In the genomic region with DNA sequence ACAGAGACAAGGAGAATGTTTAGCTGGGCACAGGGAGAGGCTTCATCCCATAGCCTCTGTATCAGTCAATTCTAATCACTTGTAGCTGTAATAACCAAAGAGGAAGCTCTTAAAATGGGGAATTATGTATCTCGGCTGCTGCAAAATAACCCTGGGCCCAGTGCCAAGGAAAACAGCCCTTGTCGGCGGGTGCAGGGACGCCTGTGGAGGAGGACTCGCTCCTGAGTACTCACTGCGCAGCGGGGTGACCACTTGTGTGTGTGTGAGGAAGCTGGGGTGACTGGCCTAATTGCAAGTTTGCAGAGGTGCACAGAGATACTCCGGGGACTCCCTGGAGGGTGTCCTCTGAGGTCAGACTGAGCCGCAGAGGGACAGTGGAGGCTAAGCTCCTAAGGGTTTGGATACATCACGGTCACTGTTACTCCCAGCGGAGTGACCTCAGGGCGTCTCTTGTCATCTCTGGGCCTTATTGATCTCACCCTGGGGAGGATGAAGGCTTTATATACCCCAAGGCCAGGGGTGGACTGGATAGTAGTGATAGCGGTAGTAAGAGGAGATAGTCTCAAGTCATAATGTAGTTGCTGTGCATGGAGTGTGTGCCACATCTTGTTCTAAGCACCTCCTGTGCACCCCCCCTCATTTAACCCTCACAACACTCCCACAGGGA, we compare ENCODE assay signal across 8 cellular contexts.
DNase-seq lines count a peak whose midpoint lies in the region; ATAC-seq and TF ChIP-seq lines count a peak whose summit lies in the region.

No MANE protein-coding gene starts in this region.

- H3K4me3 ChIP-seq in neutrophil (ENCODE audit: low read depth in 1 of 2, low read length in 1 of 2) = peak overlapping the region; percentile 38 to 62

- H3K9me3 ChIP-seq in neutrophil = no peaks in the 10 kb centered on the region

- no peaks in the 10 kb centered on the region for H3K27me3 Mint-ChIP-seq in central memory CD8-positive, alpha-beta T cell

- peaks cover 47% of the 10 kb centered on the region for H3K4me1 Mint-ChIP-seq in central memory CD8-positive, alpha-beta T cell

- H3K27ac Mint-ChIP-seq in central memory CD8-positive, alpha-beta T cell (ENCODE audit: low read depth) = peak overlapping the region; percentile 81

- H3K27me3 ChIP-seq in neutrophil = no peaks in the 10 kb centered on the region

- no peaks in the 10 kb centered on the region for H3K9me3 Mint-ChIP-seq in central memory CD8-positive, alpha-beta T cell

- peak; percentile 29 for ATAC-seq in GM18868 (IDR thresholded peaks at IDR 0.05; ENCODE audit: unreplicated experiment)
- no peak for ATAC-seq in central memory CD8-positive, alpha-beta T cell (replicated peaks; ENCODE audit: extremely low read depth, poor library complexity, severe bottlenecking)
- ATAC-seq in HG02981 (IDR thresholded peaks at IDR 0.05; ENCODE audit: unreplicated experiment) = no peak
- no peak for ATAC-seq in GM18861 (IDR thresholded peaks at IDR 0.05; ENCODE audit: unreplicated experiment)
- no peak for ATAC-seq in HG02642 (IDR thresholded peaks at IDR 0.05; ENCODE audit: poor library complexity, unreplicated experiment)

- peaks cover 6% of the 10 kb centered on the region for H3K36me3 Mint-ChIP-seq in central memory CD8-positive, alpha-beta T cell (ENCODE audit: insufficient read depth)

- DNase-seq in NCI-H2227 (lab: John Stamatoyannopoulos, UW; ENCODE audit: unreplicated experiment) (peak; percentile 78), T-helper 1 cell (no peak)
- DNase-seq in central memory CD8-positive, alpha-beta T cell (ENCODE audit: low spot score in 2 of 2) = no peak

- TF ChIP-seq CTCF in neutrophil (IDR thresholded peaks at IDR 0.05) = no peak

- H3K36me3 ChIP-seq in neutrophil = peaks cover 46% of the 10 kb centered on the region

- H3K4me3 Mint-ChIP-seq in central memory CD8-positive, alpha-beta T cell = no peak overlapping the region

- peak overlapping the region; percentile 93 for H3K27ac ChIP-seq in neutrophil

- H3K4me1 ChIP-seq in neutrophil (ENCODE audit: control insufficient read depth in 1 of 2, insufficient read depth in 1 of 2, low read depth in 1 of 2, low read length in 1 of 2) = peaks cover 68 to 75% of the 10 kb centered on the region in 2 experiments
